In the genomic region with DNA sequence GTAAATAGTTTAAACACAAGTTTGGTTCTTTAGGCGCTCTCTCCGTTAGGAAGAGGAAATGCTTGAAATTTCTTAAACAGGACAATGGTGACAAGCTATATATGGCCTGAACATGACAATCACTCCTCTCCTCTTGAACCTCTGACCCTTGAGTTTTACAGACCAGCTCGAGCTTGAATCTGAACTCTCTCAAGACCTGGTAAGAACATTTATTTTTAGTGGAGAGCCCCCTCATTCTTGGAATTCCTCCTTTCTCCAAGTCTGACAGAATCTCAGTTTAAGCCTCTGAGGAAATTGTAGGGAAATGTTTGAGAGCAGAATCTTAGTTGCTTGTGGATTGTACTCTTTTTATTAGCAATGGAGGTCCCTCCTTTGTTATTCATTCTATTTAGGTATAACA, we compare ENCODE assay signal across 17 cellular contexts.
"Had no signal": no experiment of that assay in that cellular context is flagged by ENCODE, and none has a peak within 500 bp of the region (broad histone marks: within the 10 kb centered on the region; RNA-seq: fewer than 3 reads in every experiment).

No MANE protein-coding gene starts in this region.

- H3K27ac ChIP-seq: epithelial cell of prostate, gastroesophageal sphincter, lower lobe of right lung, ovary, thyroid gland had no signal

- H3K9me3 Mint-ChIP-seq: activated T-cell treated with anti-CD3 and anti-CD28 coated beads, Interleukin-2, amount 50 U/mL, for 24 hours; stimulated activated effector memory CD8-positive, alpha-beta T cell treated with anti-CD3 and anti-CD28 coated beads, Interleukin-12 subunit alpha, Interleukin-12 subunit beta, amount 100 ng/mL, for 72 hours had no signal

- H3K36me3 Mint-ChIP-seq: activated CD8-positive, alpha-beta memory T cell treated with anti-CD3 and anti-CD28 coated beads, Interleukin-2, amount 10 ng/mL, durations not matched to agents 7 days and 5 days; activated naive CD4-positive, alpha-beta T cell treated with anti-CD3 and anti-CD28 coated beads, Interleukin-2, amount 50 U/mL, for 72 hours; natural killer cell; stimulated activated effector memory CD8-positive, alpha-beta T cell treated with anti-CD3 and anti-CD28 coated beads, Interleukin-12 subunit alpha, Interleukin-12 subunit beta, amount 100 ng/mL, for 72 hours had no signal

- H3K27me3 ChIP-seq: gastroesophageal sphincter, ovary, thyroid gland had no signal

- ATAC-seq: activated CD4-positive, CD25-positive, alpha-beta regulatory T cell treated with anti-CD3 and anti-CD28 coated beads, Interleukin-2, amount 50 U/mL, for 24 hours; activated CD8-positive, alpha-beta memory T cell treated with anti-CD3 and anti-CD28 coated beads, Interleukin-2, amount 10 ng/mL, durations not matched to agents 7 days and 5 days; activated naive CD4-positive, alpha-beta T cell treated with anti-CD3 and anti-CD28 coated beads, Interleukin-2, amount 50 U/mL, for 72 hours; gastroesophageal sphincter; lower lobe of right lung; natural killer cell; stimulated activated effector memory CD8-positive, alpha-beta T cell treated with anti-CD3 and anti-CD28 coated beads, Interleukin-12 subunit alpha, Interleukin-12 subunit beta, amount 100 ng/mL, for 72 hours had no signal

- H3K4me3 ChIP-seq: coronary artery, gastroesophageal sphincter, lower lobe of right lung, ovary, thyroid gland had no signal

- H3K27me3 Mint-ChIP-seq: activated CD8-positive, alpha-beta memory T cell treated with anti-CD3 and anti-CD28 coated beads, Interleukin-2, amount 10 ng/mL, durations not matched to agents 7 days and 5 days; activated T-cell treated with anti-CD3 and anti-CD28 coated beads, Interleukin-2, amount 50 U/mL, for 24 hours had no signal

- H3K4me1 Mint-ChIP-seq: activated CD8-positive, alpha-beta memory T cell treated with anti-CD3 and anti-CD28 coated beads, Interleukin-2, amount 10 ng/mL, durations not matched to agents 7 days and 5 days; natural killer cell; stimulated activated effector memory CD8-positive, alpha-beta T cell treated with anti-CD3 and anti-CD28 coated beads, Interleukin-12 subunit alpha, Interleukin-12 subunit beta, amount 100 ng/mL, for 72 hours had no signal

- DNase-seq: activated CD4-positive, alpha-beta T cell treated with anti-CD3 and anti-CD28 coated beads, Interleukin-2, amount 50 U/mL, for 48 hours; activated CD8-positive, alpha-beta memory T cell treated with anti-CD3 and anti-CD28 coated beads, Interleukin-2, amount 10 ng/mL, durations not matched to agents 7 days and 5 days; activated effector memory CD4-positive, alpha-beta T cell treated with anti-CD3 and anti-CD28 coated beads, Interleukin-2, amount 50 U/mL, for 16 hours; activated T-cell treated with anti-CD3 and anti-CD28 coated beads, Interleukin-2, amount 50 U/mL, for 24 hours; effector memory CD4-positive, alpha-beta T cell; kidney; lower lobe of right lung; natural killer cell; ovary; T-helper 2 cell; thyroid gland had no signal

- H3K4me3 Mint-ChIP-seq: activated CD8-positive, alpha-beta memory T cell treated with anti-CD3 and anti-CD28 coated beads, Interleukin-2, amount 10 ng/mL, durations not matched to agents 7 days and 5 days; activated T-cell treated with anti-CD3 and anti-CD28 coated beads, Interleukin-2, amount 50 U/mL, for 24 hours; natural killer cell; stimulated activated effector memory CD8-positive, alpha-beta T cell treated with anti-CD3 and anti-CD28 coated beads, Interleukin-12 subunit alpha, Interleukin-12 subunit beta, amount 100 ng/mL, for 72 hours had no signal

- H3K27ac Mint-ChIP-seq: activated CD8-positive, alpha-beta memory T cell treated with anti-CD3 and anti-CD28 coated beads, Interleukin-2, amount 10 ng/mL, durations not matched to agents 7 days and 5 days; activated naive CD4-positive, alpha-beta T cell treated with anti-CD3 and anti-CD28 coated beads, Interleukin-2, amount 50 U/mL, for 72 hours; activated T-cell treated with anti-CD3 and anti-CD28 coated beads, Interleukin-2, amount 50 U/mL, for 24 hours; natural killer cell; stimulated activated effector memory CD8-positive, alpha-beta T cell treated with anti-CD3 and anti-CD28 coated beads, Interleukin-12 subunit alpha, Interleukin-12 subunit beta, amount 100 ng/mL, for 72 hours had no signal

- H3K4me1 ChIP-seq: lower lobe of right lung, thyroid gland had no signal

- H3K36me3 ChIP-seq: gastroesophageal sphincter, lower lobe of right lung, ovary, thyroid gland had no signal

- H3K9me3 ChIP-seq: gastroesophageal sphincter, lower lobe of right lung, ovary, thyroid gland had no signal
